14 cellular contexts compared by ENCODE assay signal in genomic region chr2:48318118-48318517, GRCh38. TPM values are rescaled to one million over a fixed set of nuclear protein-coding genes. Genes with fewer than 3 reads are reported as not detected.
DNase-seq lines count a peak whose midpoint lies in the region; ATAC-seq and TF ChIP-seq lines count a peak whose summit lies in the region.
"Had no signal": no experiment of that assay in that cellular context is flagged by ENCODE, and none has a peak within 500 bp of the region (broad histone marks: within the 10 kb centered on the region; RNA-seq: fewer than 3 reads in every experiment).

No MANE protein-coding gene starts in this region.

- H3K4me3 Mint-ChIP-seq in activated CD4-positive, alpha-beta T cell treated with anti-CD3 and anti-CD28 coated beads, Interleukin-2, amount 10 ng/mL, durations not matched to agents 7 days and 5 days = peak overlapping the region; percentile 26
- peak overlapping the region; percentile 46 for H3K4me3 Mint-ChIP-seq in activated naive CD8-positive, alpha-beta T cell treated with anti-CD3 and anti-CD28 coated beads for 36 hours
- H3K4me3 Mint-ChIP-seq: GM23338 had no signal

- peaks cover 30% of the 10 kb centered on the region for H3K36me3 Mint-ChIP-seq in activated CD4-positive, alpha-beta T cell treated with anti-CD3 and anti-CD28 coated beads, Interleukin-2, amount 10 ng/mL, durations not matched to agents 7 days and 5 days (ENCODE audit: low read depth)
- peaks cover 27% of the 10 kb centered on the region for H3K36me3 Mint-ChIP-seq in activated naive CD8-positive, alpha-beta T cell treated with anti-CD3 and anti-CD28 coated beads for 36 hours

- no peak overlapping the region for H3K4me3 ChIP-seq in KMS-11 (IDR thresholded peaks at IDR 0.05; ENCODE audit: insufficient read depth, low read depth, low read length)
- no peak overlapping the region for H3K4me3 ChIP-seq in neutrophil (ENCODE audit: low read depth in 1 of 2, low read length in 1 of 2)
- H3K4me3 ChIP-seq: GM23338 had no signal

- CTCF ChIA-PET in activated CD4-positive, alpha-beta T cell treated with anti-CD3 and anti-CD28 coated beads, Interleukin-2, amount 10 ng/mL, durations not matched to agents 7 days and 5 days (lab: Charles Lee) = no interaction called here

- H3K27ac ChIP-seq in KMS-11 = no peak overlapping the region
- H3K27ac ChIP-seq in neutrophil = peak overlapping the region; percentile 44
- H3K27ac ChIP-seq: C4-2B had no signal

- peaks cover 47% of the 10 kb centered on the region for H3K4me1 Mint-ChIP-seq in activated CD4-positive, alpha-beta T cell treated with anti-CD3 and anti-CD28 coated beads, Interleukin-2, amount 10 ng/mL, durations not matched to agents 7 days and 5 days
- H3K4me1 Mint-ChIP-seq in activated naive CD8-positive, alpha-beta T cell treated with anti-CD3 and anti-CD28 coated beads for 36 hours = peaks cover 39% of the 10 kb centered on the region

- H3K9ac ChIP-seq in KMS-11 = no peak overlapping the region

- peak overlapping the region; percentile 85; the same call in 1 of the 2 replicates for H3K4me2 ChIP-seq in KMS-11
- H3K4me2 ChIP-seq: GM23338 had no signal

- no peaks in the 10 kb centered on the region for H3K27me3 Mint-ChIP-seq in activated CD4-positive, alpha-beta T cell treated with anti-CD3 and anti-CD28 coated beads, Interleukin-2, amount 10 ng/mL, durations not matched to agents 7 days and 5 days
- H3K27me3 Mint-ChIP-seq in activated naive CD8-positive, alpha-beta T cell treated with anti-CD3 and anti-CD28 coated beads for 36 hours = no peaks in the 10 kb centered on the region

- no peaks in the 10 kb centered on the region for H3K9me3 ChIP-seq in neutrophil

- H3K4me1 ChIP-seq in KMS-11 (ENCODE audit: low read depth, poor library complexity, severe bottlenecking) (peaks cover 71% of the 10 kb centered on the region), neutrophil (ENCODE audit: control insufficient read depth in 1 of 2, insufficient read depth in 1 of 2, low read depth in 1 of 2, low read length in 1 of 2) (peaks cover 68 to 71% of the 10 kb centered on the region in 2 experiments)

- POLR2A ChIA-PET in activated CD4-positive, alpha-beta T cell treated with anti-CD3 and anti-CD28 coated beads, Interleukin-2, amount 10 ng/mL, durations not matched to agents 7 days and 5 days (lab: Charles Lee) = no interaction called here

- no peaks in the 10 kb centered on the region for H3K36me3 ChIP-seq in KMS-11 (ENCODE audit: insufficient read depth)
- H3K36me3 ChIP-seq in neutrophil = no peaks in the 10 kb centered on the region

- H3K79me2 ChIP-seq in KMS-11 (ENCODE audit: insufficient read depth, low read depth) = peaks cover 84% of the 10 kb centered on the region

- H3K9me3 Mint-ChIP-seq in activated CD4-positive, alpha-beta T cell treated with anti-CD3 and anti-CD28 coated beads, Interleukin-2, amount 10 ng/mL, durations not matched to agents 7 days and 5 days = peaks cover under 1% of the 10 kb centered on the region
- no peaks in the 10 kb centered on the region for H3K9me3 Mint-ChIP-seq in activated naive CD8-positive, alpha-beta T cell treated with anti-CD3 and anti-CD28 coated beads for 36 hours
- H3K9me3 Mint-ChIP-seq: GM23338 had no signal

- H4K20me1 ChIP-seq in KMS-11 (ENCODE audit: insufficient read depth) = peaks cover 23% of the 10 kb centered on the region

- no peak for ATAC-seq in GM21515 (IDR thresholded peaks at IDR 0.05; ENCODE audit: unreplicated experiment)
- ATAC-seq: GM23338 had no signal

- H3K27ac Mint-ChIP-seq in activated CD4-positive, alpha-beta T cell treated with anti-CD3 and anti-CD28 coated beads, Interleukin-2, amount 10 ng/mL, durations not matched to agents 7 days and 5 days = no peak overlapping the region
- peak overlapping the region; percentile 45 for H3K27ac Mint-ChIP-seq in activated naive CD8-positive, alpha-beta T cell treated with anti-CD3 and anti-CD28 coated beads for 36 hours
- H3K27ac Mint-ChIP-seq: GM23338 had no signal

- TF ChIP-seq CTCF in KMS-11 (conservative IDR thresholded peaks at IDR 0.05; ENCODE audit: low read depth, low read length) = no peak
- TF ChIP-seq CTCF in neutrophil (IDR thresholded peaks at IDR 0.05) = no peak

- no peak for DNase-seq in activated CD4-positive, alpha-beta T cell treated with anti-CD3 and anti-CD28 coated beads, Interleukin-2, amount 10 ng/mL, durations not matched to agents 7 days and 5 days
- DNase-seq in activated CD4-positive, alpha-beta T cell treated with anti-CD3 and anti-CD28 coated beads, Interleukin-2, amount 50 U/mL, for 1 hour = no peak
- no peak for DNase-seq in activated naive CD8-positive, alpha-beta T cell treated with anti-CD3 and anti-CD28 coated beads for 36 hours
- DNase-seq in SKM-1 treated with dmso at 0.1 percent for 144 hours (lab: John Stamatoyannopoulos, UW; ENCODE audit: unreplicated experiment) = no peak
- DNase-seq in NCI-H748 (lab: John Stamatoyannopoulos, UW; ENCODE audit: unreplicated experiment) = no peak
- DNase-seq: cortex of kidney; NCI-H1694; NCI-H345; stimulated activated CD4-positive, alpha-beta T cell treated with anti-CD3 and anti-CD28 coated beads, Interleukin-4, amount 100 ng/mL, for 1 hour had no signal

- no peaks in the 10 kb centered on the region for H3K27me3 ChIP-seq in KMS-11 (ENCODE audit: insufficient read depth, low read depth)
- H3K27me3 ChIP-seq in neutrophil = no peaks in the 10 kb centered on the region

- H2AFZ ChIP-seq in KMS-11 (ENCODE audit: low read depth) = no peak overlapping the region
- H2AFZ ChIP-seq: GM23338 had no signal

RNA-seq across cellular contexts. Expression of gene FOXN2, which starts 3.6 kb away (rescaled TPM):
- total RNA-seq in activated CD4-positive, alpha-beta T cell treated with anti-CD3 and anti-CD28 coated beads, Interleukin-2, amount 10 ng/mL, durations not matched to agents 7 days and 5 days = 10 to 100 TPM; 60.0 to 68.4 TPM
- 10 to 100 TPM; 54.7 to 55.9 TPM for total RNA-seq in activated naive CD8-positive, alpha-beta T cell treated with anti-CD3 and anti-CD28 coated beads for 36 hours
